Comparison of ENCODE assay signal across 8 cellular contexts in genomic region chr6:3118353-3119039, GRCh38. TPM values are rescaled to one million over a fixed set of nuclear protein-coding genes. Genes with fewer than 3 reads are reported as not detected.
DNase-seq lines count a peak whose midpoint lies in the region; ATAC-seq, FAIRE-seq and TF ChIP-seq lines count a peak whose summit lies in the region.

BPHL (plus strand) TSS chr6:3118711; CDS start chr6:3118741, 30 bp downstream.

- no peaks in the 10 kb centered on the region; the same call in 1 of the 2 replicates for H3K9me3 ChIP-seq in AG04450 (ENCODE audit: control insufficient read depth, insufficient read depth, low read length)
- no peaks in the 10 kb centered on the region for H3K9me3 ChIP-seq in small intestine (ENCODE audit: control insufficient read depth, low read depth)

- H3K27me3 ChIP-seq in AG04450 (ENCODE audit: control insufficient read depth, insufficient read depth, low read length) (no peaks in the 10 kb centered on the region), bronchial epithelial cell (ENCODE audit: control insufficient read depth, insufficient read depth, low read length) (no peaks in the 10 kb centered on the region), small intestine (ENCODE audit: control insufficient read depth in 2 of 2, insufficient read depth in 2 of 2, low read length in 2 of 2) (no peaks in the 10 kb centered on the region)

- ATAC-seq in GM18907 (IDR thresholded peaks at IDR 0.05; ENCODE audit: unreplicated experiment): peak; percentile 92
- peak; percentile 86 for ATAC-seq in HG03139 (IDR thresholded peaks at IDR 0.05; ENCODE audit: unreplicated experiment)

- CTCF ChIA-PET in AG04450 (lab: Charles Lee): interaction anchor here (1.0 kb wide), 1 partner anchor 133 kb away, joined by 3 read pairs; no protein-coding TSS in a partner anchor

- H3K4me1 ChIP-seq in small intestine (ENCODE audit: control insufficient read depth in 2 of 2, insufficient read depth in 1 of 2, low read depth in 1 of 2, low read length in 1 of 2): peaks cover 0 to 2% of the 10 kb centered on the region in 2 donors

- WGBS in small intestine, 3 donors: 0% methylated on average over 56 to 89 of the region's 89 CpGs

- DNase-seq in AG04450 (ENCODE audit: low read depth, low spot score): peak; percentile 79
- peak; percentile 94 for DNase-seq in NCI-H2196 treated with DMSO at 0.1 percent for 48 hours (lab: John Stamatoyannopoulos, UW; ENCODE audit: unreplicated experiment)
- peak; percentile 80 for DNase-seq in bronchial epithelial cell (ENCODE audit: low read depth)
- peak; percentile 99 for DNase-seq in iPS-NIHi11 (ENCODE audit: low spot score)
- peak; percentile 95 for DNase-seq in small intestine

- FAIRE-seq in bronchial epithelial cell (lab: Jason Lieb, UNC) (no peak), small intestine (lab: Jason Lieb, UNC) (no peak)

- H3K36me3 ChIP-seq in bronchial epithelial cell (ENCODE audit: control insufficient read depth, insufficient read depth, low read length) (peaks cover 2% of the 10 kb centered on the region), small intestine (ENCODE audit: control insufficient read depth in 2 of 2, insufficient read depth in 2 of 2, low read length in 2 of 2) (peaks cover 0 to 5% of the 10 kb centered on the region in 2 donors)

- POLR2A ChIA-PET in AG04450 (lab: Yijun Ruan, JAX): interaction anchor here (0.6 to 1.0 kb wide), 4 partner anchors 39 to 142 kb away, joined by 3 to 5 read pairs (median 4); partner anchors contain the start of genes RIPK1 and TUBB2A

- H3K4me3 ChIP-seq in AG04450 (ENCODE audit: low read depth, low read length): peak within 1 kb of the TSS; percentile 89
- peak within 1 kb of the TSS; percentile 79 for H3K4me3 ChIP-seq in WI38 (ENCODE audit: low read depth, low read length)
- H3K4me3 ChIP-seq in bronchial epithelial cell (ENCODE audit: low read depth, low read length): peak within 1 kb of the TSS; percentile 67
- H3K4me3 ChIP-seq in small intestine (ENCODE audit: low read depth in 1 of 2, low read length in 2 of 2): peak within 1 kb of the TSS; percentile 84

- TF ChIP-seq CTCF in AG04450 (IDR thresholded peaks at IDR 0.05; ENCODE audit: low read depth, low read length) (no peak), WI38 (IDR thresholded peaks at IDR 0.05; ENCODE audit: low read depth, low read length) (no peak), bronchial epithelial cell (IDR thresholded peaks at IDR 0.05; ENCODE audit: insufficient read depth, low read length, severe bottlenecking) (no peak)

- peak within 1 kb of the TSS; percentile 91 for H3K27ac ChIP-seq in AG04450 (ENCODE audit: low read depth, low read length)
- H3K27ac ChIP-seq in small intestine (ENCODE audit: low read depth in 1 of 2, low read length in 1 of 2): peak within 1 kb of the TSS; percentile 94 to 96

RNA-seq across cellular contexts. Expression of gene BPHL, which starts in this region (rescaled TPM):
- 21.0 and 24.4 TPM in 2 replicates for polyA plus RNA-seq in AG04450 (2011; rRNA removed)
- 9.5 and 9.8 TPM in 2 replicates for polyA minus RNA-seq in AG04450 (2011; rRNA and poly(A)+ RNA removed)
- total RNA-seq in bronchial epithelial cell: 9.5 and 15.1 TPM in 2 replicates
- 100 to 1,000 TPM in 1 of 3 donors, 10 to 100 TPM in 2; 20.4 to 171 (median 95.7) TPM for polyA plus RNA-seq in small intestine

Comparison
In these comparisons a context has a peak if more than half of its experiments do, and no peak if none do; other contexts are left out.
1. Peak in every context shown above with its lines: DNase-seq, ATAC-seq, H3K4me3 ChIP-seq and H3K27ac ChIP-seq.